ENCODE assay signal across 8 cellular contexts in genomic region chr3:158791259-158791920, GRCh38. TPM values are rescaled to one million over a fixed set of nuclear protein-coding genes. Genes with fewer than 3 reads are reported as not detected.
DNase-seq lines count a peak whose midpoint lies in the region; ATAC-seq, FAIRE-seq and TF ChIP-seq lines count a peak whose summit lies in the region.

No MANE protein-coding gene starts in this region.

- ATAC-seq in HG02610 (IDR thresholded peaks at IDR 0.05; ENCODE audit: unreplicated experiment), result peak; percentile 71

- no peaks in the 10 kb centered on the region for H3K27me3 ChIP-seq in ACC112 (ENCODE audit: insufficient read depth, low read length)
- no peaks in the 10 kb centered on the region for H3K27me3 ChIP-seq in breast epithelium
- no peaks in the 10 kb centered on the region for H3K27me3 ChIP-seq in keratinocyte (ENCODE audit: control insufficient read depth, extremely low read depth, insufficient read depth, low read length)
- H3K27me3 ChIP-seq in suprapubic skin, result no peaks in the 10 kb centered on the region

- H3K4me2 ChIP-seq in keratinocyte (ENCODE audit: control insufficient read depth, extremely low read depth, insufficient read depth, low read depth, low read length), result peak overlapping the region; percentile 54

- H3K36me3 ChIP-seq in ACC112 (ENCODE audit: insufficient read depth, low read length) (peaks cover 5% of the 10 kb centered on the region; the same call in 1 of the 2 replicates), breast epithelium (no peaks in the 10 kb centered on the region), keratinocyte (ENCODE audit: control insufficient read depth in 2 of 2, extremely low read depth in 1 of 2, insufficient read depth in 2 of 2, low read length in 2 of 2) (no peaks in the 10 kb centered on the region), suprapubic skin (no peaks in the 10 kb centered on the region)

- TF ChIP-seq CTCF in GM12865 (IDR thresholded peaks at IDR 0.05; ENCODE audit: insufficient read depth, low read depth, low read length, missing control alignments) (peak; percentile 74), NB4 (IDR thresholded peaks at IDR 0.05; ENCODE audit: low read depth, low read length) (peak; percentile 75), breast epithelium (IDR thresholded peaks at IDR 0.05) (peak; percentile 62 to 76 (median 75)), keratinocyte (optimal IDR thresholded peaks at IDR 0.05 in 1 of 3, IDR thresholded peaks at IDR 0.05 in 1 of 3, conservative IDR thresholded peaks at IDR 0.05 in 1 of 3; ENCODE audit: extremely low read depth in 1 of 3, insufficient read depth in 2 of 3, low read length in 3 of 3) (peak; percentile 70 to 75 (median 73)), suprapubic skin (IDR thresholded peaks at IDR 0.05) (peak; percentile 60 to 70)

- H3K27ac ChIP-seq in ACC112 (ENCODE audit: low read depth, low read length), result no peak overlapping the region
- no peak overlapping the region for H3K27ac ChIP-seq in breast epithelium
- no peak overlapping the region for H3K27ac ChIP-seq in keratinocyte (ENCODE audit: control insufficient read depth, insufficient read depth, low read length)
- H3K27ac ChIP-seq in suprapubic skin, result no peak overlapping the region

- intact Hi-C loops in breast epithelium (cut with DNase I; ENCODE audit: low total_unique reads), result no loop called here

- dilution Hi-C loops in keratinocyte (cut with MboI; ENCODE audit: extremely low pct_ligation_motif_present, low sequenced_read_pairs), result no loop called here

- H3K9me3 ChIP-seq in breast epithelium (peaks cover 0 to 4% of the 10 kb centered on the region in 2 donors), keratinocyte (ENCODE audit: control insufficient read depth, low read depth, low read length) (peaks cover 4% of the 10 kb centered on the region), suprapubic skin (peaks cover 4% of the 10 kb centered on the region)

- H4K20me1 ChIP-seq in keratinocyte (ENCODE audit: control insufficient read depth, extremely low read depth, insufficient read depth, low read length), result no peaks in the 10 kb centered on the region

- TF ChIP-seq POLR2A in NB4 (IDR thresholded peaks at IDR 0.05; ENCODE audit: extremely low read depth, insufficient read length) (no peak), breast epithelium (IDR thresholded peaks at IDR 0.05) (no peak), suprapubic skin (IDR thresholded peaks at IDR 0.05) (no peak)

- H3K4me1 ChIP-seq in ACC112 (ENCODE audit: control insufficient read depth, insufficient read depth, low read length, unreplicated experiment) (peaks cover 34% of the 10 kb centered on the region), breast epithelium (no peaks in the 10 kb centered on the region), keratinocyte (ENCODE audit: control insufficient read depth, extremely low read depth, insufficient read depth, low read length) (peaks cover 6% of the 10 kb centered on the region), suprapubic skin (peaks cover 8% of the 10 kb centered on the region)

- H3K4me3 ChIP-seq in ACC112 (ENCODE audit: low read depth, low read length) (peak overlapping the region; percentile 59), GM12865 (ENCODE audit: low read depth, low read length) (no peak overlapping the region), NB4 (ENCODE audit: low read depth, low read length) (no peak overlapping the region), breast epithelium (peak overlapping the region in 2 of 3 donors; percentile 23 to 28), keratinocyte (ENCODE audit: control insufficient read depth in 2 of 3, extremely low read depth in 1 of 3, insufficient read depth in 2 of 3, low read depth in 1 of 3, low read length in 3 of 3) (peak overlapping the region in 1 of 3 experiments; percentile 21), suprapubic skin (no peak overlapping the region)

- H3K79me2 ChIP-seq in ACC112 (ENCODE audit: control insufficient read depth, insufficient read depth, low read length, unreplicated experiment), result no peaks in the 10 kb centered on the region
- H3K79me2 ChIP-seq in keratinocyte (ENCODE audit: control insufficient read depth, insufficient read depth, low read length), result no peaks in the 10 kb centered on the region

- H3K9me1 ChIP-seq in keratinocyte (ENCODE audit: control insufficient read depth, extremely low read depth, insufficient read depth, low read length), result no peaks in the 10 kb centered on the region

- no peak for TF ChIP-seq EP300 in suprapubic skin (IDR thresholded peaks at IDR 0.05)

- WGBS in suprapubic skin, result under 1% methylated on average over 8 of the region's 8 CpGs

- DNase-seq in GM12865 (ENCODE audit: low read depth) (peak; percentile 69), NB4 (ENCODE audit: low read depth) (peak; percentile 81), SIG-M5 (lab: John Stamatoyannopoulos, UW) (peak; percentile 30), breast epithelium (ENCODE audit: low spot score in 2 of 2) (no peak), keratinocyte (ENCODE audit: low read depth, low spot score) (no peak), suprapubic skin (ENCODE audit: low spot score in 2 of 2) (no peak)

- peak overlapping the region; percentile 96 for H2AFZ ChIP-seq in ACC112 (ENCODE audit: low read length, unreplicated experiment)
- peak overlapping the region; percentile 57 for H2AFZ ChIP-seq in keratinocyte (ENCODE audit: control insufficient read depth, low read length)

- FAIRE-seq in keratinocyte (lab: Jason Lieb, UNC), result peak; percentile 85

- H3K9ac ChIP-seq in keratinocyte (ENCODE audit: control insufficient read depth, extremely low read depth, insufficient read depth, low read length), result no peak overlapping the region

RNA-seq across cellular contexts. Expression of gene MFSD1, which starts 10.5 kb away (rescaled TPM):
- total RNA-seq in breast epithelium (100 to 1,000 TPM in 2 of 3 donors, 10 to 100 TPM in 1; 76.7 to 134 (median 125) TPM), suprapubic skin (10 to 100 TPM; 46.3 to 80.6 (median 70.8) TPM)
- 36.8 to 52.4 TPM (median 49.8 TPM) in 3 replicates for polyA plus RNA-seq in keratinocyte
- polyA plus RNA-seq in keratinocyte (2011; ENCODE audit: low read depth), result 16.8 TPM
- 27.7 and 45.0 TPM in 2 replicates for polyA plus RNA-seq in keratinocyte (2011; cell fraction: cytosol; rRNA removed)
- polyA plus RNA-seq in keratinocyte (2011; cell fraction: nucleus; rRNA removed), result 52.5 and 76.1 TPM in 2 replicates
- polyA plus RNA-seq in keratinocyte (2012; ENCODE audit: low replicate concordance), result 23.6 and 29.1 TPM in 2 replicates
- polyA minus RNA-seq in keratinocyte, result 12.1 to 52.1 TPM (median 49.4 TPM) in 3 replicates
- 31.5 TPM for polyA minus RNA-seq in keratinocyte (2011; cell fraction: cytosol; rRNA and poly(A)+ RNA removed)
- 40.5 and 63.0 TPM in 2 replicates for polyA minus RNA-seq in keratinocyte (2011; cell fraction: nucleus; rRNA and poly(A)+ RNA removed)

RNA-seq across cellular contexts. Expression of gene RARRES1, which starts 59.1 kb away (rescaled TPM):
- 100 to 1,000 TPM in 2 of 3 donors, 1 to 10 TPM in 1; 3.5 to 568 (median 403) TPM for total RNA-seq in breast epithelium
- not detected in 3 replicates for polyA plus RNA-seq in keratinocyte
- polyA plus RNA-seq in keratinocyte (2011; ENCODE audit: low read depth), result 0.31 TPM
- polyA plus RNA-seq in keratinocyte (2011; cell fraction: cytosol; rRNA removed), result not detected in 2 replicates
- polyA plus RNA-seq in keratinocyte (2011; cell fraction: nucleus; rRNA removed), result not detected in 2 replicates
- polyA plus RNA-seq in keratinocyte (2012; ENCODE audit: low replicate concordance), result 0.79 TPM in 1 of 2 replicates, not detected in the other
- polyA minus RNA-seq in keratinocyte, result not detected in 3 replicates
- polyA minus RNA-seq in keratinocyte (2011; cell fraction: cytosol; rRNA and poly(A)+ RNA removed), result not detected
- not detected in 2 replicates for polyA minus RNA-seq in keratinocyte (2011; cell fraction: nucleus; rRNA and poly(A)+ RNA removed)
- total RNA-seq in suprapubic skin, result 10 to 100 TPM in 3 of 4 donors, 1 to 10 TPM in 1; 5.6 to 23.4 (median 19.5) TPM

Comparison
In these comparisons a context has a peak if more than half of its experiments do, and no peak if none do; other contexts are left out.
1. H3K4me3 ChIP-seq: peak in ACC112 (single experiment) and breast epithelium (2 of 3); none in GM12865 (single experiment), NB4 (single experiment) and suprapubic skin (single experiment).
2. DNase-seq: peak in GM12865 (single experiment), NB4 (single experiment) and SIG-M5 (single experiment); none in breast epithelium (0 of 2), keratinocyte (single experiment) and suprapubic skin (0 of 2).
3. Peak in every context shown above with its lines, with median percentiles within 50 percentile points of each other: CTCF ChIP-seq.